Comparison of ENCODE assay signal across 12 cellular contexts in the genomic region with DNA sequence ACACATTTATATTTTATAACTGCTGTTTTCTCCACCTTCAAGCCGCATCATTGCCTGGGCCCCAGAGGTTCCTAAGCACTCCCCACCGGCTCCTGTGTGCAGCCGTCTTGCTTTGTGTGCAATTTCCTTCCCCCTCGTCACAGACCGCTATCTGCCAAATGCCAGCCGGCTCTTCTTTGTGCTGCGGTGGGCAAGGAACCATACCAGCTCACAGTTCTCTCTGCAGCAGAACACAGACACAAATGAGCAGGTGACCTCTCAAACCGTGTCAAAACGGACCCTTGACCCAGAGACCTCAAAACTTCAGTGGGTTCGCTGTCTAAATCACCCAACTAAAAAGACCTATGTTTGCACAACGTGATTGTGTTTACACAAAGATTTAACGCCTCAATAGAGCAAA. TPM values are rescaled to one million over a fixed set of nuclear protein-coding genes. Genes with fewer than 3 reads are reported as not detected.
DNase-seq lines count a peak whose midpoint lies in the region; ATAC-seq and TF ChIP-seq lines count a peak whose summit lies in the region.
"Had no signal": no experiment of that assay in that cellular context is flagged by ENCODE, and none has a peak within 500 bp of the region (broad histone marks: within the 10 kb centered on the region; RNA-seq: fewer than 3 reads in every experiment).

No MANE protein-coding gene starts in this region.

- peaks cover 66 to 77% of the 10 kb centered on the region in 2 experiments for H3K4me1 ChIP-seq in neutrophil (ENCODE audit: control insufficient read depth in 1 of 2, insufficient read depth in 1 of 2, low read depth in 1 of 2, low read length in 1 of 2)
- no peaks in the 10 kb centered on the region for H3K4me1 ChIP-seq in breast epithelium

- peak overlapping the region; percentile 18 for H3K27ac Mint-ChIP-seq in dendritic cell treated with granulocyte-macrophage colony-stimulating factor and Interleukin-4, amounts not matched to agents 40 ng/mL and 50 ng/mL, for 4 days

- DNase-seq in KG1 (lab: John Stamatoyannopoulos, UW): peak; percentile 46
- DNase-seq in NCI-H2171 treated with DMSO at 0.1 percent for 48 hours (lab: John Stamatoyannopoulos, UW): peak; percentile 90
- DNase-seq in breast epithelium (ENCODE audit: low spot score in 2 of 2): no peak
- DNase-seq: activated effector memory CD4-positive, alpha-beta T cell treated with anti-CD3 and anti-CD28 coated beads, Interleukin-2, amount 50 U/mL, for 16 hours; effector CD8-positive, alpha-beta T cell; stimulated activated CD4-positive, alpha-beta T cell treated with anti-CD3 and anti-CD28 coated beads, Interleukin-15, amount 100 ng/mL, for 24 hours had no signal

- H3K36me3 ChIP-seq in neutrophil (peaks cover 39% of the 10 kb centered on the region), breast epithelium (no peaks in the 10 kb centered on the region)

- no peak for TF ChIP-seq POLR2A in breast epithelium (IDR thresholded peaks at IDR 0.05)

- intact Hi-C loops in dendritic cell treated with granulocyte-macrophage colony-stimulating factor and Interleukin-4, amounts not matched to agents 40 ng/mL and 50 ng/mL, for 4 days (cut with micrococcal nuclease): no loop called here
- intact Hi-C loops in breast epithelium (cut with DNase I; ENCODE audit: low total_unique reads): no loop called here

- H3K9me3 ChIP-seq in neutrophil (no peaks in the 10 kb centered on the region), breast epithelium (no peaks in the 10 kb centered on the region)

- peak overlapping the region; percentile 88 for H3K27ac ChIP-seq in neutrophil
- no peak overlapping the region for H3K27ac ChIP-seq in breast epithelium
- H3K27ac ChIP-seq: KMS-11 had no signal

- no peak overlapping the region for H3K4me3 Mint-ChIP-seq in dendritic cell treated with granulocyte-macrophage colony-stimulating factor and Interleukin-4, amounts not matched to agents 40 ng/mL and 50 ng/mL, for 4 days

- no peak for TF ChIP-seq CTCF in neutrophil (IDR thresholded peaks at IDR 0.05)
- TF ChIP-seq CTCF in breast epithelium (IDR thresholded peaks at IDR 0.05): no peak

- H3K9me3 Mint-ChIP-seq in dendritic cell treated with granulocyte-macrophage colony-stimulating factor and Interleukin-4, amounts not matched to agents 40 ng/mL and 50 ng/mL, for 4 days: no peaks in the 10 kb centered on the region

- H3K4me1 Mint-ChIP-seq in dendritic cell treated with granulocyte-macrophage colony-stimulating factor and Interleukin-4, amounts not matched to agents 40 ng/mL and 50 ng/mL, for 4 days (ENCODE audit: low read depth): peaks cover 26% of the 10 kb centered on the region

- H3K36me3 Mint-ChIP-seq in dendritic cell treated with granulocyte-macrophage colony-stimulating factor and Interleukin-4, amounts not matched to agents 40 ng/mL and 50 ng/mL, for 4 days (ENCODE audit: low read depth): peaks cover 42% of the 10 kb centered on the region

- H3K4me3 ChIP-seq in neutrophil (ENCODE audit: low read depth in 1 of 2, low read length in 1 of 2) (peak overlapping the region; percentile 31 to 47), breast epithelium (no peak overlapping the region)

- no peaks in the 10 kb centered on the region for H3K27me3 Mint-ChIP-seq in dendritic cell treated with granulocyte-macrophage colony-stimulating factor and Interleukin-4, amounts not matched to agents 40 ng/mL and 50 ng/mL, for 4 days

- no peak for ATAC-seq in GM21381 (IDR thresholded peaks at IDR 0.05; ENCODE audit: unreplicated experiment)
- ATAC-seq in esophagus mucosa: no peak
- ATAC-seq in HG03139 (IDR thresholded peaks at IDR 0.05; ENCODE audit: unreplicated experiment): no peak

- H3K27me3 ChIP-seq in neutrophil (no peaks in the 10 kb centered on the region), breast epithelium (no peaks in the 10 kb centered on the region)

RNA-seq across cellular contexts. Expression of gene KLF7, which starts 58.2 kb away (rescaled TPM):
- total RNA-seq in esophagus mucosa: 20.1 TPM
- 10 to 100 TPM; 21.0 to 40.7 (median 37.3) TPM for total RNA-seq in breast epithelium

Comparison
In these comparisons a context has a peak if more than half of its experiments do, and no peak if none do; other contexts are left out.
1. DNase-seq: peak in KG1 (single experiment) and NCI-H2171 treated with DMSO at 0.1 percent for 48 hours (single experiment); none in breast epithelium (0 of 2).
2. H3K4me3 ChIP-seq: peak in neutrophil (2 of 2); none in breast epithelium (0 of 3).